1 cellular context compared by ENCODE assay signal in the genomic region with DNA sequence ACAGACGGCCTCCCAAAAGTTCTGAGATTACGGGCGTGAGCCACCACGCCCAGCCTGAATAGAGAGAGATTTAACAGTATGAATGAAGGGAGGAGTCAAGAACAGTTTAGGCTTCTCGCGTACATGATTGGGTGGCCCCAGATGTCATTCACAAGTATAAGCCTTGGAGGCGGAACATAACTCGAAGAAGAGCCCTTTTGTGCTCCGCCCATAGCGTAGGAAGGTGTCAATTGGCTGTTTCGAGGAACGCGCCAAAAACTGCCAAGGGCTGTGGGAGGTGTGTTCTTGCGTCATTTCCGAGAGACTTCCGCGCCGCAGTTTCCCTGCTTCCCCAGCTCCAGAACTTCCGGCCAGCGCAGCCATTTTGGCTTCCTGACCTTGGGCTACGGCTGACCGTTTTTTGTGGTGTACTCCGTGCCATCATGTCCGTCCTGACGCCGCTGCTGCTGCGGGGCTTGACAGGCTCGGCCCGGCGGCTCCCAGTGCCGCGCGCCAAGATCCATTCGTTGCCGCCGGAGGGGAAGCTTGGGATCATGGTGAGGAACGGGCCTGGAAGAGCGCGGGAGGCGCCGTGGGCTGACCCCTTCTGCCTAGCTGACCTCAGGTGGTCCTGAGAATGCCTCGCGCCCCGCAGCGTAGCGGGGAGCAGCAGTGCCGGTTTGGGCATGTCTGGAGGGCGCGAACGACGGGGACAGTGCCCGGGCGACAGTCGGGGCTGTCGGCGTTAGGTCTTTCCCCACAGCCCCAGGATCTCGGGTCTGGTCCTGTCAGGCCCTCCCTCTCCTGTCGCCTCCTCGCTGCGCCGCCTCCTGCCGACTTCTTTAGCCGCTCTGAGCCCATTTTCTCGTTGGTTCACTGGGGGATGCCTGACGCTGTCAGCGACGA.
TF ChIP-seq lines count a peak whose summit lies in the region.

A gene with protein sequence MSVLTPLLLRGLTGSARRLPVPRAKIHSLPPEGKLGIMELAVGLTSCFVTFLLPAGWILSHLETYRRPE (plus strand): TSS at position 362 of the 885 bp plus-strand sequence. CDS start 61 bp downstream, at position 423.

TF ChIP-seq in HepG2, 621 proteins besides CTCF, POLR2A, EP300 and RAD21 (continued from another document and continues in another):
- TF ChIP-seq, protein P1, sequence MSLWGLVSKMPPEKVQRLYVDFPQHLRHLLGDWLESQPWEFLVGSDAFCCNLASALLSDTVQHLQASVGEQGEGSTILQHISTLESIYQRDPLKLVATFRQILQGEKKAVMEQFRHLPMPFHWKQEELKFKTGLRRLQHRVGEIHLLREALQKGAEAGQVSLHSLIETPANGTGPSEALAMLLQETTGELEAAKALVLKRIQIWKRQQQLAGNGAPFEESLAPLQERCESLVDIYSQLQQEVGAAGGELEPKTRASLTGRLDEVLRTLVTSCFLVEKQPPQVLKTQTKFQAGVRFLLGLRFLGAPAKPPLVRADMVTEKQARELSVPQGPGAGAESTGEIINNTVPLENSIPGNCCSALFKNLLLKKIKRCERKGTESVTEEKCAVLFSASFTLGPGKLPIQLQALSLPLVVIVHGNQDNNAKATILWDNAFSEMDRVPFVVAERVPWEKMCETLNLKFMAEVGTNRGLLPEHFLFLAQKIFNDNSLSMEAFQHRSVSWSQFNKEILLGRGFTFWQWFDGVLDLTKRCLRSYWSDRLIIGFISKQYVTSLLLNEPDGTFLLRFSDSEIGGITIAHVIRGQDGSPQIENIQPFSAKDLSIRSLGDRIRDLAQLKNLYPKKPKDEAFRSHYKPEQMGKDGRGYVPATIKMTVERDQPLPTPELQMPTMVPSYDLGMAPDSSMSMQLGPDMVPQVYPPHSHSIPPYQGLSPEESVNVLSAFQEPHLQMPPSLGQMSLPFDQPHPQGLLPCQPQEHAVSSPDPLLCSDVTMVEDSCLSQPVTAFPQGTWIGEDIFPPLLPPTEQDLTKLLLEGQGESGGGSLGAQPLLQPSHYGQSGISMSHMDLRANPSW (CRISPR knock-in tag; IDR thresholded peaks at IDR 0.05; ENCODE audit: borderline replicate concordance): no peak
- TF ChIP-seq ZNF777 (CRISPR knock-in tag; IDR thresholded peaks at IDR 0.05) (0 out of 2 replicates have a peak, but pooled peaks have one; percentile 41), ZBTB38 (CRISPR knock-in tag; IDR thresholded peaks at IDR 0.05) (peak; percentile 12), ZSCAN31 (CRISPR knock-in tag; IDR thresholded peaks at IDR 0.05; ENCODE audit: low read depth) (no peak; the same call in 1 of the 2 replicates), TBX2 (CRISPR knock-in tag; IDR thresholded peaks at IDR 0.05; ENCODE audit: borderline replicate concordance) (peak; percentile 66), GRHL1 (CRISPR knock-in tag; conservative IDR thresholded peaks at IDR 0.05) (no peak), ZSCAN12 (CRISPR knock-in tag; IDR thresholded peaks at IDR 0.05) (0 out of 2 replicates have a peak, but pooled peaks have one; percentile 23), ZNF251 (CRISPR knock-in tag; IDR thresholded peaks at IDR 0.05) (no peak), ZNF510 (CRISPR knock-in tag; IDR thresholded peaks at IDR 0.05; ENCODE audit: low read depth) (no peak), SMAD3 (CRISPR knock-in tag; IDR thresholded peaks at IDR 0.05) (peak; percentile 83; the same call in 1 of the 2 replicates), ZNF225 (CRISPR knock-in tag; IDR thresholded peaks at IDR 0.05) (peak; percentile 33; the same call in 1 of the 2 replicates), HNRNPK (IDR thresholded peaks at IDR 0.05; ENCODE audit: low read depth, low read length, poor library complexity, severe bottlenecking) (no peak), ZNF781 (CRISPR knock-in tag; IDR thresholded peaks at IDR 0.05; ENCODE audit: borderline replicate concordance, not compliant biosample characterization) (peak; percentile 23), CBX1 (IDR thresholded peaks at IDR 0.05; ENCODE audit: low read depth) (peak; percentile 56), ZNF496 (CRISPR knock-in tag; IDR thresholded peaks at IDR 0.05; ENCODE audit: insufficient replicate concordance) (no peak), KLF16 (CRISPR knock-in tag; IDR thresholded peaks at IDR 0.05) (peak in 1 of 2 experiments; percentile 90; a peak in 2 of 4 replicates), MTA1 (CRISPR knock-in tag; IDR thresholded peaks at IDR 0.05; ENCODE audit: borderline replicate concordance) (peak; percentile 56; the same call in 1 of the 2 replicates), TERF1 (CRISPR knock-in tag; IDR thresholded peaks at IDR 0.05) (no peak), NR1H2 (CRISPR knock-in tag; IDR thresholded peaks at IDR 0.05; ENCODE audit: borderline replicate concordance, low read depth) (no peak), ZNF350 (CRISPR knock-in tag; IDR thresholded peaks at IDR 0.05; ENCODE audit: borderline replicate concordance, low read depth) (peak; percentile 80)
- TF ChIP-seq, protein P2, sequence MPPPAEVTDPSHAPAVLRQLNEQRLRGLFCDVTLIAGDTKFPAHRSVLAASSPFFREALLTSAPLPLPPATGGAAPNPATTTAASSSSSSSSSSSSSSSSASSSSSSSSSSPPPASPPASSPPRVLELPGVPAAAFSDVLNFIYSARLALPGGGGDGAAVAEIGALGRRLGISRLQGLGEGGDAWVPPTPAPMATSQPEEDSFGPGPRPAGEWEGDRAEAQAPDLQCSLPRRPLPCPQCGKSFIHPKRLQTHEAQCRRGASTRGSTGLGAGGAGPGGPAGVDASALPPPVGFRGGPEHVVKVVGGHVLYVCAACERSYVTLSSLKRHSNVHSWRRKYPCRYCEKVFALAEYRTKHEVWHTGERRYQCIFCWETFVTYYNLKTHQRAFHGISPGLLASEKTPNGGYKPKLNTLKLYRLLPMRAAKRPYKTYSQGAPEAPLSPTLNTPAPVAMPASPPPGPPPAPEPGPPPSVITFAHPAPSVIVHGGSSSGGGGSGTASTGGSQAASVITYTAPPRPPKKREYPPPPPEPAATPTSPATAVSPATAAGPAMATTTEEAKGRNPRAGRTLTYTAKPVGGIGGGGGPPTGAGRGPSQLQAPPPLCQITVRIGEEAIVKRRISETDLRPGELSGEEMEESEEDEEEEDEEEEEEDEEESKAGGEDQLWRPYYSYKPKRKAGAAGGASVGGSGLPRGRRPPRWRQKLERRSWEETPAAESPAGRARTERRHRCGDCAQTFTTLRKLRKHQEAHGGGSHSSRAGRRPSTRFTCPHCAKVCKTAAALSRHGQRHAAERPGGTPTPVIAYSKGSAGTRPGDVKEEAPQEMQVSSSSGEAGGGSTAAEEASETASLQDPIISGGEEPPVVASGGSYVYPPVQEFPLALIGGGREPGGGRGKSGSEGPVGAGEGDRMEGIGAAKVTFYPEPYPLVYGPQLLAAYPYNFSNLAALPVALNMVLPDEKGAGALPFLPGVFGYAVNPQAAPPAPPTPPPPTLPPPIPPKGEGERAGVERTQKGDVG (CRISPR knock-in tag; IDR thresholded peaks at IDR 0.05; ENCODE audit: borderline replicate concordance): no peak
- TF ChIP-seq, protein P3, sequence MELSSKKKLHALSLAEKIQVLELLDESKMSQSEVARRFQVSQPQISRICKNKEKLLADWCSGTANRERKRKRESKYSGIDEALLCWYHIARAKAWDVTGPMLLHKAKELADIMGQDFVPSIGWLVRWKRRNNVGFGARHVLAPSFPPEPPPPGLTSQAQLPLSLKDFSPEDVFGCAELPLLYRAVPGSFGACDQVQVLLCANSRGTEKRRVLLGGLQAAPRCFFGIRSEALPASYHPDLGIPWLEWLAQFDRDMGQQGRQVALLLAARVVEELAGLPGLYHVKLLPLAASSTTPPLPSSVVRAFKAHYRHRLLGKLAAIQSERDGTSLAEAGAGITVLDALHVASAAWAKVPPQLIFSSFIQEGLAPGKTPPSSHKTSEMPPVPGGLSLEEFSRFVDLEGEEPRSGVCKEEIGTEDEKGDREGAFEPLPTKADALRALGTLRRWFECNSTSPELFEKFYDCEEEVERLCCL (CRISPR knock-in tag; IDR thresholded peaks at IDR 0.05; ENCODE audit: borderline replicate concordance): no peak
- TF ChIP-seq, protein P4, sequence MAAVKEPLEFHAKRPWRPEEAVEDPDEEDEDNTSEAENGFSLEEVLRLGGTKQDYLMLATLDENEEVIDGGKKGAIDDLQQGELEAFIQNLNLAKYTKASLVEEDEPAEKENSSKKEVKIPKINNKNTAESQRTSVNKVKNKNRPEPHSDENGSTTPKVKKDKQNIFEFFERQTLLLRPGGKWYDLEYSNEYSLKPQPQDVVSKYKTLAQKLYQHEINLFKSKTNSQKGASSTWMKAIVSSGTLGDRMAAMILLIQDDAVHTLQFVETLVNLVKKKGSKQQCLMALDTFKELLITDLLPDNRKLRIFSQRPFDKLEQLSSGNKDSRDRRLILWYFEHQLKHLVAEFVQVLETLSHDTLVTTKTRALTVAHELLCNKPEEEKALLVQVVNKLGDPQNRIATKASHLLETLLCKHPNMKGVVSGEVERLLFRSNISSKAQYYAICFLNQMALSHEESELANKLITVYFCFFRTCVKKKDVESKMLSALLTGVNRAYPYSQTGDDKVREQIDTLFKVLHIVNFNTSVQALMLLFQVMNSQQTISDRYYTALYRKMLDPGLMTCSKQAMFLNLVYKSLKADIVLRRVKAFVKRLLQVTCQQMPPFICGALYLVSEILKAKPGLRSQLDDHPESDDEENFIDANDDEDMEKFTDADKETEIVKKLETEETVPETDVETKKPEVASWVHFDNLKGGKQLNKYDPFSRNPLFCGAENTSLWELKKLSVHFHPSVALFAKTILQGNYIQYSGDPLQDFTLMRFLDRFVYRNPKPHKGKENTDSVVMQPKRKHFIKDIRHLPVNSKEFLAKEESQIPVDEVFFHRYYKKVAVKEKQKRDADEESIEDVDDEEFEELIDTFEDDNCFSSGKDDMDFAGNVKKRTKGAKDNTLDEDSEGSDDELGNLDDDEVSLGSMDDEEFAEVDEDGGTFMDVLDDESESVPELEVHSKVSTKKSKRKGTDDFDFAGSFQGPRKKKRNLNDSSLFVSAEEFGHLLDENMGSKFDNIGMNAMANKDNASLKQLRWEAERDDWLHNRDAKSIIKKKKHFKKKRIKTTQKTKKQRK (IDR thresholded peaks at IDR 0.05; ENCODE audit: low read length): no peak
- TF ChIP-seq, protein P5, sequence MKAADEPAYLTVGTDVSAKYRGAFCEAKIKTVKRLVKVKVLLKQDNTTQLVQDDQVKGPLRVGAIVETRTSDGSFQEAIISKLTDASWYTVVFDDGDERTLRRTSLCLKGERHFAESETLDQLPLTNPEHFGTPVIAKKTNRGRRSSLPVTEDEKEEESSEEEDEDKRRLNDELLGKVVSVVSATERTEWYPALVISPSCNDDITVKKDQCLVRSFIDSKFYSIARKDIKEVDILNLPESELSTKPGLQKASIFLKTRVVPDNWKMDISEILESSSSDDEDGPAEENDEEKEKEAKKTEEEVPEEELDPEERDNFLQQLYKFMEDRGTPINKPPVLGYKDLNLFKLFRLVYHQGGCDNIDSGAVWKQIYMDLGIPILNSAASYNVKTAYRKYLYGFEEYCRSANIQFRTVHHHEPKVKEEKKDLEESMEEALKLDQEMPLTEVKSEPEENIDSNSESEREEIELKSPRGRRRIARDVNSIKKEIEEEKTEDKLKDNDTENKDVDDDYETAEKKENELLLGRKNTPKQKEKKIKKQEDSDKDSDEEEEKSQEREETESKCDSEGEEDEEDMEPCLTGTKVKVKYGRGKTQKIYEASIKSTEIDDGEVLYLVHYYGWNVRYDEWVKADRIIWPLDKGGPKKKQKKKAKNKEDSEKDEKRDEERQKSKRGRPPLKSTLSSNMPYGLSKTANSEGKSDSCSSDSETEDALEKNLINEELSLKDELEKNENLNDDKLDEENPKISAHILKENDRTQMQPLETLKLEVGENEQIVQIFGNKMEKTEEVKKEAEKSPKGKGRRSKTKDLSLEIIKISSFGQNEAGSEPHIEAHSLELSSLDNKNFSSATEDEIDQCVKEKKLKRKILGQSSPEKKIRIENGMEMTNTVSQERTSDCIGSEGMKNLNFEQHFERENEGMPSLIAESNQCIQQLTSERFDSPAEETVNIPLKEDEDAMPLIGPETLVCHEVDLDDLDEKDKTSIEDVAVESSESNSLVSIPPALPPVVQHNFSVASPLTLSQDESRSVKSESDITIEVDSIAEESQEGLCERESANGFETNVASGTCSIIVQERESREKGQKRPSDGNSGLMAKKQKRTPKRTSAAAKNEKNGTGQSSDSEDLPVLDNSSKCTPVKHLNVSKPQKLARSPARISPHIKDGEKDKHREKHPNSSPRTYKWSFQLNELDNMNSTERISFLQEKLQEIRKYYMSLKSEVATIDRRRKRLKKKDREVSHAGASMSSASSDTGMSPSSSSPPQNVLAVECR (CRISPR knock-in tag; IDR thresholded peaks at IDR 0.05; ENCODE audit: borderline replicate concordance): peak; percentile 94
- TF ChIP-seq, protein P6, sequence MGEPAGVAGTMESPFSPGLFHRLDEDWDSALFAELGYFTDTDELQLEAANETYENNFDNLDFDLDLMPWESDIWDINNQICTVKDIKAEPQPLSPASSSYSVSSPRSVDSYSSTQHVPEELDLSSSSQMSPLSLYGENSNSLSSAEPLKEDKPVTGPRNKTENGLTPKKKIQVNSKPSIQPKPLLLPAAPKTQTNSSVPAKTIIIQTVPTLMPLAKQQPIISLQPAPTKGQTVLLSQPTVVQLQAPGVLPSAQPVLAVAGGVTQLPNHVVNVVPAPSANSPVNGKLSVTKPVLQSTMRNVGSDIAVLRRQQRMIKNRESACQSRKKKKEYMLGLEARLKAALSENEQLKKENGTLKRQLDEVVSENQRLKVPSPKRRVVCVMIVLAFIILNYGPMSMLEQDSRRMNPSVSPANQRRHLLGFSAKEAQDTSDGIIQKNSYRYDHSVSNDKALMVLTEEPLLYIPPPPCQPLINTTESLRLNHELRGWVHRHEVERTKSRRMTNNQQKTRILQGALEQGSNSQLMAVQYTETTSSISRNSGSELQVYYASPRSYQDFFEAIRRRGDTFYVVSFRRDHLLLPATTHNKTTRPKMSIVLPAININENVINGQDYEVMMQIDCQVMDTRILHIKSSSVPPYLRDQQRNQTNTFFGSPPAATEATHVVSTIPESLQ (CRISPR knock-in tag; conservative IDR thresholded peaks at IDR 0.05): 0 out of 2 replicates have a peak, but pooled peaks have one; percentile 26
